Comparison of ENCODE assay signal across 23 cellular contexts in the genomic region with DNA sequence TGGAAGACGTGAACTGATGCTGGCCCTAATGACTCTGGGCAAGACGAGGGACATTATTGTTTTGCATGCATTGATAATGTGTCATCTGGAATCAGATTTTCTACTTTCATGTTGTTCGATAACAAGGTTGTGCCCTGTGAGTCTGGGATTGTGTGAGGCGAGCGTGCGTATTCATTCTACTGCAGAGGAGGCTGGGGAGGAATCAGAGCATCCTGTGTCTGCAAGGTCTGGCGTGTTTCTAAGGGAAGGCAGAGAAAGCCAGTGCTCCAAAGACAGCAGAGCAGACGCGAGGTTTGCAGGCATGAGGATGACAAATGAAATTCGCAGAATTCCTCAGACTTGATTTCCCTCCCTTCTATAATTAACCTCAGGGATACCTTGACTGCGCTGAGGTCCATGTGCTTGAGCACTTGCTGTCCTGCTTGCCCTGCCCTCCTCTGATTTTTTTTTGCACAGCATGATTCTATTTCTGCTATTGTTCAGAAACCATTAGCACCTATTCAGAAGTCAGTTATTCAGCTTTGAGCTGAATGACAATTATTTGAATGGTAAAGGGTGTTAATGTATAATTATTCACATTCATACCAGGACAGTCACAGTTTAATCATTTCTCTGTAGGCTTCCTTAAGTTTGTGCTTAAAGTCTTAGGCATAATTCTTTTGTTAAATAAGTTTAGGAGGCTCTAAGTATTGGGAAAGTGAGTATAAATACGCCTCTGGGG.
"Had no signal": no experiment of that assay in that cellular context is flagged by ENCODE, and none has a peak within 500 bp of the region (broad histone marks: within the 10 kb centered on the region; RNA-seq: fewer than 3 reads in every experiment).

No MANE protein-coding gene starts in this region.

- DNase-seq: cerebellar nuclear complex; hippocampal formation; left colon; left ventricle myocardium superior; mesenchymal stem cell; naive B cell; sigmoid colon; stimulated activated CD4-positive, alpha-beta T cell treated with anti-CD3 and anti-CD28 coated beads, Interleukin-12 subunit alpha, Interleukin-12 subunit beta, amount 100 ng/mL, for 4 hours; stimulated activated naive CD4-positive, alpha-beta T cell; stomach; substantia nigra; trophoblast cell had no signal

- H3K27me3 Mint-ChIP-seq: dendritic cell treated with granulocyte-macrophage colony-stimulating factor and Interleukin-4, amounts not matched to agents 40 ng/mL and 50 ng/mL, for 4 days; naive B cell had no signal

- H3K27ac Mint-ChIP-seq: dendritic cell treated with granulocyte-macrophage colony-stimulating factor and Interleukin-4, amounts not matched to agents 40 ng/mL and 50 ng/mL, for 4 days; naive B cell; nephron had no signal

- H3K4me3 Mint-ChIP-seq: dendritic cell treated with granulocyte-macrophage colony-stimulating factor and Interleukin-4, amounts not matched to agents 40 ng/mL and 50 ng/mL, for 4 days; naive B cell; nephron had no signal

- H3K4me1 ChIP-seq: heart left ventricle, right atrium auricular region, sigmoid colon, stomach had no signal

- H3K4me1 Mint-ChIP-seq: naive B cell, nephron had no signal

- H3K4me3 ChIP-seq: heart left ventricle, lung, right atrium auricular region, sigmoid colon, skin epidermis, stomach had no signal

- H3K36me3 ChIP-seq: neutrophil, right atrium auricular region, sigmoid colon had no signal

- H3K27ac ChIP-seq: heart left ventricle, neutrophil, right atrium auricular region, sigmoid colon, skin epidermis, stomach had no signal

- ATAC-seq: esophagus mucosa, heart left ventricle, left colon, left ventricle myocardium superior had no signal

- H3K27me3 ChIP-seq: heart left ventricle, neutrophil, right atrium auricular region, sigmoid colon, stomach had no signal

- H3K9me3 ChIP-seq: neutrophil had no signal

- FAIRE-seq: colon, frontal cortex, keratinocyte had no signal
